ENCODE assay signal across 32 cellular contexts in genomic region chr6:131035582-131035981, GRCh38.
"Had no signal": no experiment of that assay in that cellular context is flagged by ENCODE, and none has a peak within 500 bp of the region (broad histone marks: within the 10 kb centered on the region; RNA-seq: fewer than 3 reads in every experiment).

No MANE protein-coding gene starts in this region.

- H3K4me3 ChIP-seq: adrenal gland, body of pancreas, breast epithelium, SJCRH30, SK-N-MC had no signal

- H3K9me3 ChIP-seq: adrenal gland, body of pancreas, breast epithelium, SJCRH30 had no signal

- H3K36me3 ChIP-seq: adrenal gland, breast epithelium, SJCRH30, WERI-Rb-1 had no signal

- H3K27ac Mint-ChIP-seq: activated CD4-positive, alpha-beta memory T cell treated with anti-CD3 and anti-CD28 coated beads, Interleukin-2, amount 10 ng/mL, durations not matched to agents 7 days and 5 days; activated CD8-positive, alpha-beta memory T cell treated with anti-CD3 and anti-CD28 coated beads, Interleukin-2, amount 10 ng/mL, durations not matched to agents 7 days and 5 days; activated naive CD4-positive, alpha-beta T cell treated with anti-CD3 and anti-CD28 coated beads, Interleukin-2, amount 50 U/mL, for 24 hours had no signal

- ATAC-seq: activated CD8-positive, alpha-beta memory T cell treated with anti-CD3 and anti-CD28 coated beads, Interleukin-2, amount 10 ng/mL, durations not matched to agents 7 days and 5 days; body of pancreas had no signal

- H3K27ac ChIP-seq: adrenal gland, body of pancreas, breast epithelium, SJCRH30, SK-N-MC, WERI-Rb-1 had no signal

- FAIRE-seq: astrocyte had no signal

- H3K4me1 ChIP-seq: body of pancreas, breast epithelium had no signal

- H3K27me3 ChIP-seq: adrenal gland, body of pancreas, breast epithelium, SJCRH30 had no signal

- H3K9me3 Mint-ChIP-seq: activated CD4-positive, alpha-beta memory T cell treated with anti-CD3 and anti-CD28 coated beads, Interleukin-2, amount 10 ng/mL, durations not matched to agents 7 days and 5 days; activated naive CD4-positive, alpha-beta T cell treated with anti-CD3 and anti-CD28 coated beads, Interleukin-2, amount 50 U/mL, for 24 hours had no signal

- DNase-seq: activated CD4-positive, alpha-beta memory T cell treated with anti-CD3 and anti-CD28 coated beads, Interleukin-2, amount 10 ng/mL, durations not matched to agents 7 days and 5 days; activated CD4-positive, alpha-beta T cell treated with anti-CD3 and anti-CD28 coated beads for 1 hour; activated CD4-positive, alpha-beta T cell treated with anti-CD3 and anti-CD28 coated beads for 48 hours; activated CD4-positive, CD25-positive, alpha-beta regulatory T cell; activated CD8-positive, alpha-beta memory T cell treated with anti-CD3 and anti-CD28 coated beads for 24 hours; activated CD8-positive, alpha-beta memory T cell treated with anti-CD3 and anti-CD28 coated beads, Interleukin-2, amount 10 ng/mL, durations not matched to agents 7 days and 5 days; activated CD8-positive, alpha-beta memory T cell treated with anti-CD3 and anti-CD28 coated beads, Interleukin-2, amount 50 U/mL, for 48 hours; activated effector memory CD4-positive, alpha-beta T cell treated with anti-CD3 and anti-CD28 coated beads, Interleukin-2, amount 50 U/mL, for 16 hours; activated naive CD4-positive, alpha-beta T cell; activated T-cell treated with anti-CD3 and anti-CD28 coated beads, Interleukin-2, amount 50 U/mL, for 48 hours; adrenal gland; body of pancreas; cerebellar nuclear complex; MM.1S; MV-4-11; NCI-H1092; NCI-H1436 treated with DMSO at 0.1 percent for 48 hours; NCI-H1694 treated with DMSO at 0.1 percent for 48 hours; NCI-H2029; NCI-H2171; NCI-H510A; NCI-H526; NCI-H748 treated with DMSO at 0.1 percent for 48 hours; NK-92 treated with Interleukin-12 subunit alpha and Interleukin-12 subunit beta, amount 100 ng/mL, for 24 hours; SHP77; SJCRH30; T1000; WERI-Rb-1 had no signal

- H3K36me3 Mint-ChIP-seq: activated CD8-positive, alpha-beta memory T cell treated with anti-CD3 and anti-CD28 coated beads, Interleukin-2, amount 10 ng/mL, durations not matched to agents 7 days and 5 days; activated naive CD4-positive, alpha-beta T cell treated with anti-CD3 and anti-CD28 coated beads, Interleukin-2, amount 50 U/mL, for 24 hours had no signal
